Comparison of ENCODE assay signal across 8 cellular contexts in genomic region chr1:167936068-167936929, GRCh38. TPM values are rescaled to one million over a fixed set of nuclear protein-coding genes. Genes with fewer than 3 reads are reported as not detected.
DNase-seq lines count a peak whose midpoint lies in the region; ATAC-seq and TF ChIP-seq lines count a peak whose summit lies in the region.

TSS of gene DCAF6 (plus strand) at chr1:167936683. CDS start at chr1:167936912, 229 bp downstream.

- peaks cover 4% of the 10 kb centered on the region; the same call in 1 of the 2 replicates for H3K36me3 Mint-ChIP-seq in HFFc6 (ENCODE audit: low read depth)
- H3K36me3 Mint-ChIP-seq in activated naive CD4-positive, alpha-beta T cell treated with anti-CD3 and anti-CD28 coated beads, Interleukin-2, amount 10 ng/mL, durations not matched to agents 7 days and 5 days = peaks cover 2% of the 10 kb centered on the region

- H3K27ac ChIP-seq in SK-N-MC (peak within 1 kb of the TSS; percentile 96), gastroesophageal sphincter (peak within 1 kb of the TSS; percentile 89 to 99 (median 98)), neutrophil (peak within 1 kb of the TSS; percentile 95), substantia nigra (ENCODE audit: low read depth, low read length, poor library complexity, severe bottlenecking) (peak within 1 kb of the TSS; percentile 98)

- H3K27ac Mint-ChIP-seq in HFFc6 = peak within 1 kb of the TSS; percentile 100
- peak within 1 kb of the TSS; percentile 92 for H3K27ac Mint-ChIP-seq in activated naive CD4-positive, alpha-beta T cell treated with anti-CD3 and anti-CD28 coated beads, Interleukin-2, amount 10 ng/mL, durations not matched to agents 7 days and 5 days

- peak; percentile 96 for ATAC-seq in gastroesophageal sphincter

- H3K4me3 ChIP-seq in NB4 (ENCODE audit: low read depth, low read length) (peak within 1 kb of the TSS; percentile 80), SK-N-MC (peak within 1 kb of the TSS; percentile 87), gastroesophageal sphincter (peak within 1 kb of the TSS; percentile 95 to 100), neutrophil (ENCODE audit: low read depth in 1 of 2, low read length in 1 of 2) (peak within 1 kb of the TSS; percentile 92 to 96)

- H3K27me3 ChIP-seq in gastroesophageal sphincter (no peaks in the 10 kb centered on the region), neutrophil (no peaks in the 10 kb centered on the region)

- TF ChIP-seq EP300 in gastroesophageal sphincter (IDR thresholded peaks at IDR 0.05) = no peak

- H3K9me3 ChIP-seq in SK-N-MC (ENCODE audit: low read depth, low read length) = no peaks in the 10 kb centered on the region
- no peaks in the 10 kb centered on the region for H3K9me3 ChIP-seq in gastroesophageal sphincter
- H3K9me3 ChIP-seq in neutrophil = no peaks in the 10 kb centered on the region

- peak within 1 kb of the TSS; percentile 95 for H3K4me3 Mint-ChIP-seq in HFFc6
- H3K4me3 Mint-ChIP-seq in activated naive CD4-positive, alpha-beta T cell treated with anti-CD3 and anti-CD28 coated beads, Interleukin-2, amount 10 ng/mL, durations not matched to agents 7 days and 5 days = peak within 1 kb of the TSS; percentile 81

- CTCF ChIA-PET in activated naive CD4-positive, alpha-beta T cell treated with anti-CD3 and anti-CD28 coated beads, Interleukin-2, amount 10 ng/mL, durations not matched to agents 7 days and 5 days (lab: Charles Lee) = interaction anchor here (0.6 to 3.2 kb wide), 6 partner anchors 9 to 298 kb away, joined by 3 to 16 read pairs (median 3); no protein-coding TSS in a partner anchor

- H3K4me1 ChIP-seq in gastroesophageal sphincter = peaks cover 0 to 67% (median 7%) of the 10 kb centered on the region in 3 donors
- H3K4me1 ChIP-seq in neutrophil (ENCODE audit: control insufficient read depth in 1 of 2, insufficient read depth in 1 of 2, low read depth in 1 of 2, low read length in 1 of 2) = peaks cover 31 to 37% of the 10 kb centered on the region in 2 experiments

- H3K27me3 Mint-ChIP-seq in HFFc6 (ENCODE audit: insufficient read depth) = no peaks in the 10 kb centered on the region
- no peaks in the 10 kb centered on the region for H3K27me3 Mint-ChIP-seq in activated naive CD4-positive, alpha-beta T cell treated with anti-CD3 and anti-CD28 coated beads, Interleukin-2, amount 10 ng/mL, durations not matched to agents 7 days and 5 days

- H3K4me1 Mint-ChIP-seq in HFFc6 (ENCODE audit: low read depth) = peaks cover 35% of the 10 kb centered on the region
- H3K4me1 Mint-ChIP-seq in activated naive CD4-positive, alpha-beta T cell treated with anti-CD3 and anti-CD28 coated beads, Interleukin-2, amount 10 ng/mL, durations not matched to agents 7 days and 5 days = peaks cover 31% of the 10 kb centered on the region

- TF ChIP-seq POLR2A in NB4 (IDR thresholded peaks at IDR 0.05; ENCODE audit: extremely low read depth, insufficient read length) (peak; percentile 75), gastroesophageal sphincter (IDR thresholded peaks at IDR 0.05) (peak; percentile 91 to 94)

- TF ChIP-seq CTCF in HFFc6 (IDR thresholded peaks at IDR 0.05) (no peak), NB4 (IDR thresholded peaks at IDR 0.05; ENCODE audit: low read depth, low read length) (no peak), gastroesophageal sphincter (IDR thresholded peaks at IDR 0.05) (no peak), neutrophil (IDR thresholded peaks at IDR 0.05) (peak; percentile 65)

- WGBS in gastroesophageal sphincter (ENCODE audit: low coverage in 1 of 2), 2 donors = 0% methylated on average over 20 of the region's 58 CpGs; no CpG with 5 or more reads in 1 of the 2 donors

- H3K9ac ChIP-seq in SK-N-MC (ENCODE audit: insufficient read length) = peak within 1 kb of the TSS; percentile 95

- DNase-seq in GM04503 (ENCODE audit: low read depth) (peak; percentile 93), HFFc6 (peak; percentile 98), NB4 (ENCODE audit: low read depth) (peak; percentile 98), SK-N-MC (ENCODE audit: low read depth, low spot score) (peak; percentile 96), substantia nigra (lab: John Stamatoyannopoulos, UW) (peak; percentile 44 to 99 (median 93))
- peak; percentile 98 for DNase-seq in activated naive CD4-positive, alpha-beta T cell treated with anti-CD3 and anti-CD28 coated beads, Interleukin-2, amount 10 ng/mL, durations not matched to agents 7 days and 5 days

- no peaks in the 10 kb centered on the region for H3K9me3 Mint-ChIP-seq in HFFc6
- H3K9me3 Mint-ChIP-seq in activated naive CD4-positive, alpha-beta T cell treated with anti-CD3 and anti-CD28 coated beads, Interleukin-2, amount 10 ng/mL, durations not matched to agents 7 days and 5 days = no peaks in the 10 kb centered on the region

- H3K36me3 ChIP-seq in SK-N-MC (ENCODE audit: insufficient read depth, low read length) = no peaks in the 10 kb centered on the region
- H3K36me3 ChIP-seq in gastroesophageal sphincter = no peaks in the 10 kb centered on the region
- H3K36me3 ChIP-seq in neutrophil = no peaks in the 10 kb centered on the region

RNA-seq across cellular contexts. Expression of gene DCAF6, which starts in this region (rescaled TPM):
- total RNA-seq in HFFc6 (2021; fragmentation: NEBNext Ultra II Directional; extraction: Animal tissue kit (Norgen Biotek cat#: 25700)) = 10 to 100 TPM; 52.5 to 59.4 (median 55.3) TPM
- 100 to 1,000 TPM in 3 of 4 donors, 10 to 100 TPM in 1; 99.6 to 137 (median 115) TPM for total RNA-seq in gastroesophageal sphincter

Comparison
In these comparisons a context has a peak if more than half of its experiments do, and no peak if none do; other contexts are left out.
1. Peak in every context shown above with its lines: DNase-seq, ATAC-seq, H3K4me3 ChIP-seq and H3K27ac ChIP-seq.